In the genomic region with DNA sequence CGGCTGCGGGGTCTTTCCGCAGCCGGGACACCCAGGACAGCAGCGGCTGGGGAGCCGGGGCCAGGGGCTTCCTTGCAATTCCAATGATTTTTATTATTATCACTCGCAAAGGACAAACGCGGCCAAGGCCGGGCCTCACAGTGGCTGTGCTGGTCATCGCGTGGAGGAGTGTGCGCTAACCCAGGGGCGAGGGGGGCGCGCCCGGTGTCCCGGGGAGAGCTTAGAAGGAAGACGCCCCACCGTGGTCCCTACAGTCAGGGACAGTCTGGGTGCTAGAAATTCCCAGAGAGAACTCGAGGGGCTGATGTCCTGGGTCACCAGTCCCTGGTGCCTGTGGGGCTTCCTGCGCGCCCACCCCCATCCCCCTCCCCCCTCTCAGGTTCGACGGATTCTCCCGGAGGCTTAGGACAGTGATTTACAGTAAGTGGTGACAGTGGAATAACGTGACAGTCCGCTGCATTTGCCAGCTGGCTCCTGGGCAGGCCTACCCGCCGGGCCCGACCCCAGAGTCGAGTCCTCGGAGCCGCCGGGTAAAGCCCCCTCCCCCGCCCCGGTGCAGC, we compare ENCODE assay signal across 21 cellular contexts. TPM values are rescaled to one million over a fixed set of nuclear protein-coding genes. Genes with fewer than 3 reads are reported as not detected.
DNase-seq lines count a peak whose midpoint lies in the region; ATAC-seq, FAIRE-seq and TF ChIP-seq lines count a peak whose summit lies in the region.
"Had no signal": no experiment of that assay in that cellular context is flagged by ENCODE, and none has a peak within 500 bp of the region (broad histone marks: within the 10 kb centered on the region; RNA-seq: fewer than 3 reads in every experiment).

No MANE protein-coding gene starts in this region.

- H3K79me1 ChIP-seq in H1 (ENCODE audit: low read depth, low read length) (no peaks in the 10 kb centered on the region), mesendoderm (ENCODE audit: low read length) (no peaks in the 10 kb centered on the region)

- H3K56ac ChIP-seq in H1 (replicated peaks; ENCODE audit: insufficient read length, low read depth, low read length) (no peak overlapping the region), mesendoderm (ENCODE audit: low read length) (peak overlapping the region; percentile 32)

- no peak overlapping the region for H4K5ac ChIP-seq in H1 (ENCODE audit: insufficient read length, low read depth, low read length)
- no peak overlapping the region for H4K5ac ChIP-seq in mesendoderm (ENCODE audit: low read length)

- H3K9me3 Mint-ChIP-seq in IgD-negative memory B cell: peaks cover 0 to 3% (median 0%) of the 10 kb centered on the region in 3 donors
- H3K9me3 Mint-ChIP-seq: T-helper 1 cell treated with Interleukin-12 subunit alpha and Interleukin-12 subunit beta and Interleukin-4 antibody, amounts not matched to agents 30 μg/mL and 1 μg/mL, for 36 hours had no signal

- no peak overlapping the region for H2BK20ac ChIP-seq in H1 (ENCODE audit: low read length)

- ATAC-seq in thoracic aorta (ENCODE audit: insufficient number of reproducible peaks, low FRiP score, low read depth) (no peak), foreskin keratinocyte (no peak)
- ATAC-seq: activated CD8-positive, alpha-beta memory T cell treated with anti-CD3 and anti-CD28 coated beads, Interleukin-2, amount 10 ng/mL, durations not matched to agents 7 days and 5 days had no signal

- TF ChIP-seq POLR2A in H1 (IDR thresholded peaks at IDR 0.05; ENCODE audit: control extremely low read depth in 1 of 2, low read depth in 2 of 2, low read length in 2 of 2): no peak

- no peak overlapping the region for H3K18ac ChIP-seq in H1 (ENCODE audit: extremely low read depth, low read length)
- peak overlapping the region; percentile 43 for H3K18ac ChIP-seq in mesendoderm (ENCODE audit: low read length)

- H3K23ac ChIP-seq in H1 (ENCODE audit: insufficient read length) (no peak overlapping the region), mesendoderm (ENCODE audit: low read length) (no peak overlapping the region)

- H2BK5ac ChIP-seq in H1 (ENCODE audit: low read depth, low read length) (no peak overlapping the region), mesendoderm (ENCODE audit: low read length) (no peak overlapping the region)

- H3K9ac ChIP-seq in H1 (replicated peaks in 1 of 4; ENCODE audit: extremely low read depth in 1 of 4, low read depth in 3 of 4, low read length in 3 of 4): no peak overlapping the region
- no peak overlapping the region for H3K9ac ChIP-seq in mesendoderm (ENCODE audit: low read length)
- H3K9ac ChIP-seq: KMS-11 had no signal

- TF ChIP-seq CTCF in H1 (IDR thresholded peaks at IDR 0.05; ENCODE audit: control extremely low read depth in 1 of 3, insufficient read depth in 1 of 3, low read depth in 1 of 3, low read length in 3 of 3): no peak
- TF ChIP-seq CTCF in thoracic aorta (IDR thresholded peaks at IDR 0.05): peak; percentile 11
- TF ChIP-seq CTCF in foreskin keratinocyte (conservative IDR thresholded peaks at IDR 0.05): no peak

- 3% methylated on average over 21 of the region's 37 CpGs; no CpG with 5 or more reads in 1 of the 2 experiments for WGBS in H1 (ENCODE audit: extremely low coverage in 1 of 2, insufficient coverage in 1 of 2, insufficient read length in 1 of 2, insufficient replicate concordance in 2 of 2, low coverage in 1 of 2, low lambda C conversion rate in 2 of 2, missing lambda C conversion rate in 1 of 2), 2 experiments
- WGBS in mesendoderm (ENCODE audit: extremely low coverage, insufficient coverage, low lambda C conversion rate): no CpG with 5 or more reads among the region's 37 CpGs

- H4K8ac ChIP-seq in H1 (ENCODE audit: extremely low read depth, insufficient read depth, low read length) (no peak overlapping the region), mesendoderm (ENCODE audit: low read depth, low read length) (peak overlapping the region; percentile 44)

- POLR2A ChIA-PET in H1 (lab: Charles Lee; ENCODE audit: partially characterized antibody): interaction anchor here (1.6 to 3.4 kb wide), 2 partner anchors 8 to 12 kb away, joined by 7 to 13 read pairs; no protein-coding TSS in a partner anchor

- H4K20me1 ChIP-seq in H1 (replicated peaks in 1 of 2; ENCODE audit: control insufficient read depth in 1 of 2, insufficient read depth in 2 of 2, low read length in 2 of 2): peaks cover 37 to 45% of the 10 kb centered on the region in 2 experiments

- H3K4me2 ChIP-seq in H1 (ENCODE audit: insufficient read depth in 1 of 2, low read depth in 2 of 2, low read length in 2 of 2): peak overlapping the region; percentile 59 to 87; a peak in 3 of 4 replicates
- no peak overlapping the region for H3K4me2 ChIP-seq in mesendoderm (ENCODE audit: low read length)
- H3K4me2 ChIP-seq: KMS-11 had no signal

- peaks cover 11% of the 10 kb centered on the region; the same call in 1 of the 2 replicates for H3K23me2 ChIP-seq in H1 (ENCODE audit: low read depth, low read length)

- peaks cover 98 to 100% (median 100%) of the 10 kb centered on the region in 4 experiments for H3K27me3 ChIP-seq in H1 (replicated peaks in 1 of 4; ENCODE audit: control insufficient read depth in 3 of 4, extremely low read depth in 1 of 4, insufficient read depth in 3 of 4, low read length in 3 of 4)
- peaks cover 78% of the 10 kb centered on the region for H3K27me3 ChIP-seq in mesendoderm (ENCODE audit: insufficient read depth, low read length, poor library complexity)
- no peaks in the 10 kb centered on the region for H3K27me3 ChIP-seq in thoracic aorta (replicated peaks; ENCODE audit: insufficient read depth)
- peaks cover 2% of the 10 kb centered on the region for H3K27me3 ChIP-seq in foreskin keratinocyte

- no peak for TF ChIP-seq RAD21 in H1 (IDR thresholded peaks at IDR 0.05 in 1 of 2, conservative IDR thresholded peaks at IDR 0.05 in 1 of 2; ENCODE audit: low read depth in 2 of 2, low read length in 2 of 2)

- H2BK15ac ChIP-seq in H1 (ENCODE audit: low read length): no peak overlapping the region
- H2BK15ac ChIP-seq in mesendoderm (replicated peaks; ENCODE audit: low read depth): no peak overlapping the region

- no peak for DNase-seq in H1 (ENCODE audit: low read depth in 1 of 2, low spot score in 2 of 2)
- no peak for DNase-seq in mesendoderm
- DNase-seq in thoracic aorta (ENCODE audit: low spot score): no peak
- no peak for DNase-seq in NCI-H1092 (lab: John Stamatoyannopoulos, UW)
- no peak for DNase-seq in activated CD4-positive, alpha-beta T cell treated with anti-CD3 and anti-CD28 coated beads, Interleukin-2, amount 50 U/mL, for 4 hours
- DNase-seq in foreskin keratinocyte: no peak
- no peak for DNase-seq in HPDE6-E6E7 (ENCODE audit: extremely low spot score)
- DNase-seq: activated CD4-positive, CD25-positive, alpha-beta regulatory T cell; activated CD8-positive, alpha-beta memory T cell treated with anti-CD3 and anti-CD28 coated beads, Interleukin-2, amount 10 ng/mL, durations not matched to agents 7 days and 5 days; activated gamma-delta T cell; GF-D8; hippocampal formation; left ventricle myocardium superior; NCI-H1105 treated with DMSO at 0.1 percent for 48 hours; SHP77 treated with DMSO at 0.1 percent for 48 hours; stomach had no signal

- no peak overlapping the region for H3K4ac ChIP-seq in H1 (replicated peaks; ENCODE audit: insufficient read length, low read depth, low read length)
- no peak overlapping the region for H3K4ac ChIP-seq in mesendoderm (ENCODE audit: low read depth, low read length)

- no peak overlapping the region for H2AK5ac ChIP-seq in H1 (ENCODE audit: low read depth, low read length)
- H2AK5ac ChIP-seq in mesendoderm (ENCODE audit: low read length): no peak overlapping the region

- H3K79me2 ChIP-seq in H1 (ENCODE audit: control insufficient read depth in 1 of 2, insufficient read depth in 2 of 2, low read length in 2 of 2) (no peaks in the 10 kb centered on the region), mesendoderm (ENCODE audit: control insufficient read depth, insufficient read depth, low read length) (no peaks in the 10 kb centered on the region)

- CTCF ChIA-PET in H1 (lab: Charles Lee; ENCODE audit: partially characterized antibody): interaction anchor here (0.8 to 2.6 kb wide), 4 partner anchors 8 to 14 kb away, joined by 3 to 13 read pairs (median 4); no protein-coding TSS in a partner anchor

- H3K14ac ChIP-seq in H1 (ENCODE audit: insufficient read length): no peak overlapping the region

- no peak for TF ChIP-seq EP300 in H1 (IDR thresholded peaks at IDR 0.05; ENCODE audit: borderline replicate concordance in 1 of 2, low read depth in 2 of 2, low read length in 2 of 2)

- H3K4me1 ChIP-seq in H1 (replicated peaks in 1 of 4; ENCODE audit: control insufficient read depth in 3 of 4, insufficient read depth in 4 of 4, low read length in 3 of 4): peaks cover 0 to 22% (median 14%) of the 10 kb centered on the region in 4 experiments; a peak in 6 of 7 replicates
- peaks cover 6% of the 10 kb centered on the region for H3K4me1 ChIP-seq in mesendoderm (ENCODE audit: control insufficient read depth, low read depth, low read length)
- peaks cover 0 to 69% of the 10 kb centered on the region in 2 donors for H3K4me1 ChIP-seq in thoracic aorta (ENCODE audit: control insufficient read depth in 1 of 2, low read depth in 2 of 2)
- H3K4me1 ChIP-seq in foreskin keratinocyte: no peaks in the 10 kb centered on the region

- H3K36me3 ChIP-seq in H1 (ENCODE audit: control insufficient read depth in 2 of 4, insufficient read depth in 4 of 4, low read length in 3 of 4): peaks cover 0 to 12% (median 0%) of the 10 kb centered on the region in 4 experiments; a peak in 1 of 8 replicates
- no peaks in the 10 kb centered on the region for H3K36me3 ChIP-seq in mesendoderm (ENCODE audit: control insufficient read depth, insufficient read depth, low read length)
- peaks cover 7% of the 10 kb centered on the region for H3K36me3 ChIP-seq in thoracic aorta

- H3K36me3 Mint-ChIP-seq in IgD-negative memory B cell: peaks cover 13% of the 10 kb centered on the region

- no peak overlapping the region for H2AFZ ChIP-seq in H1 (ENCODE audit: low read length)

- H3K27ac ChIP-seq in H1 (ENCODE audit: low read depth, low read length): no peak overlapping the region
- no peak overlapping the region for H3K27ac ChIP-seq in mesendoderm (ENCODE audit: low read depth, low read length)
- peak overlapping the region; percentile 97 to 98 for H3K27ac ChIP-seq in thoracic aorta
- H3K27ac ChIP-seq in foreskin keratinocyte: no peak overlapping the region
- H3K27ac ChIP-seq: HL-60, KMS-11, stomach had no signal

- peaks cover 0 to 7% (median 2%) of the 10 kb centered on the region in 3 donors for H3K4me1 Mint-ChIP-seq in IgD-negative memory B cell

- H2BK120ac ChIP-seq in H1 (replicated peaks; ENCODE audit: low read depth, low read length): no peak overlapping the region
- H2BK120ac ChIP-seq in mesendoderm (ENCODE audit: low read depth, low read length): no peak overlapping the region

- H3K27ac Mint-ChIP-seq in IgD-negative memory B cell: peak overlapping the region in 2 of 3 donors; percentile 16 to 81
- H3K27ac Mint-ChIP-seq: activated CD8-positive, alpha-beta memory T cell treated with anti-CD3 and anti-CD28 coated beads, Interleukin-2, amount 10 ng/mL, durations not matched to agents 7 days and 5 days; T-helper 1 cell treated with Interleukin-12 subunit alpha and Interleukin-12 subunit beta and Interleukin-4 antibody, amounts not matched to agents 30 μg/mL and 1 μg/mL, for 36 hours had no signal

- H2BK12ac ChIP-seq in H1 (ENCODE audit: low read depth, low read length): no peak overlapping the region

- H3K27me3 Mint-ChIP-seq in IgD-negative memory B cell: peaks cover 28% of the 10 kb centered on the region

- H3K9me3 ChIP-seq in H1 (ENCODE audit: insufficient read depth in 2 of 2, low read depth in 1 of 2, low read length in 1 of 2) (no peaks in the 10 kb centered on the region), thoracic aorta (no peaks in the 10 kb centered on the region)
- H3K9me3 ChIP-seq: stomach had no signal

- H3K4me3 ChIP-seq in H1 (ENCODE audit: extremely low read depth in 1 of 4, insufficient read depth in 2 of 4, low read depth in 3 of 4, low read length in 4 of 4): peak overlapping the region in 1 of 4 experiments; percentile 57; a peak in 2 of 8 replicates
- H3K4me3 ChIP-seq in mesendoderm (ENCODE audit: low read length): no peak overlapping the region
- H3K4me3 ChIP-seq in thoracic aorta: peak overlapping the region; percentile 81

- no peak overlapping the region for H3K4me3 Mint-ChIP-seq in IgD-negative memory B cell
- H3K4me3 Mint-ChIP-seq: activated CD8-positive, alpha-beta memory T cell treated with anti-CD3 and anti-CD28 coated beads, Interleukin-2, amount 10 ng/mL, durations not matched to agents 7 days and 5 days; T-helper 1 cell treated with Interleukin-12 subunit alpha and Interleukin-12 subunit beta and Interleukin-4 antibody, amounts not matched to agents 30 μg/mL and 1 μg/mL, for 36 hours had no signal

- no peak for FAIRE-seq in H1 (lab: Jason Lieb, UNC)
- FAIRE-seq: H54 had no signal

- no peak overlapping the region for H4K91ac ChIP-seq in H1 (replicated peaks; ENCODE audit: insufficient read length, low read length)

RNA-seq across cellular contexts. Expression of a gene that starts 9.5 kb away (rescaled TPM):
- polyA plus RNA-seq in IgD-negative memory B cell: not detected
- 0.13 and 0.22 TPM in 2 replicates for total RNA-seq in H1 (2021; fragmentation: NEBNext Ultra II Directional; extraction: Animal tissue kit (Norgen Biotek cat#: 25700))
- polyA plus RNA-seq in H1 (2011; rRNA removed): 0.05 TPM in 1 of 2 replicates, not detected in the other
- polyA plus RNA-seq in H1 (2011; cell fraction: cytosol; rRNA removed): 0.09 TPM
- polyA plus RNA-seq in H1 (2011; cell fraction: nucleus; rRNA removed): 0.03 TPM
- 0.05 to 0.07 TPM in 2 of 4 replicates, not detected in the others for polyA plus RNA-seq in H1 (2012, experiment 1 of 2)
- polyA plus RNA-seq in H1 (2012, experiment 2 of 2): 0.13 TPM
- 0.10 TPM for polyA plus RNA-seq in H1 (2013, experiment 1 of 2)
- 0.06 TPM for polyA plus RNA-seq in H1 (2013, experiment 2 of 2)
- polyA minus RNA-seq in H1 (2011; rRNA and poly(A)+ RNA removed): 0.10 TPM in 1 of 2 replicates, not detected in the other
- not detected for polyA minus RNA-seq in H1 (2011; cell fraction: cytosol; rRNA and poly(A)+ RNA removed)
- 0.40 TPM for polyA minus RNA-seq in H1 (2011; cell fraction: nucleus; rRNA and poly(A)+ RNA removed)
- 1.1 TPM for polyA plus RNA-seq in mesendoderm (2013, experiment 1 of 2)
- 1.1 TPM for polyA plus RNA-seq in mesendoderm (2013, experiment 2 of 2)
- 100 to 1,000 TPM; 103 to 109 TPM for total RNA-seq in thoracic aorta
- 3.5 and 5.0 TPM in 2 replicates for total RNA-seq in foreskin keratinocyte
- 1.7 and 3.0 TPM in 2 replicates for polyA plus RNA-seq in foreskin keratinocyte

Comparison
In these comparisons a context has a peak if more than half of its experiments do, and no peak if none do; other contexts are left out.
1. H3K27ac ChIP-seq: peak in thoracic aorta (2 of 2); none in H1 (single experiment), mesendoderm (single experiment) and foreskin keratinocyte (single experiment).
2. RNA of a gene that starts 9.5 kb away (total RNA-seq): 103 to 109 TPM in thoracic aorta; 3.5 to 5.0 TPM in foreskin keratinocyte and 0.13 to 0.22 TPM in H1; every median in the first group is over 10 times any median in the second.